ENCODE assay signal across 8 cellular contexts in the genomic region with DNA sequence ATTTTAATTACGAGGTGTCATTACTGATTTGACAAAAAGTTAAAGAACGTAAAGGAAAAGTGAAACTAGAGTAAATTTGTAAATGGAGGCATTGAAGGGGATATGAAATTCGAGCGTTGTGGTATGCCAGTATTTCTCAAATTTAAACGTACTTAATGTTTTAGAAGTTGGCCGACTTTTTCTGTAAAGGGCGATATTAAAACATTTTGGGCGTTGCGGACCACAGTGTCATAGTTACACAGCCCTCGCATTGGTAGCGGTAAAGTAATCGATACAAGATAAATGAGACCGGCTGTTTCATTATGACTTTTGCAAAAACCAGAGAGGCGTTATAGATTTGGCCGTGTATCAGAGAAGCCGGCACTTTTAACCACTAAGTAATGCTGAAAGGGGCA. TPM values are rescaled to one million over a fixed set of nuclear protein-coding genes. Genes with fewer than 3 reads are reported as not detected.
DNase-seq lines count a peak whose midpoint lies in the region; ATAC-seq and TF ChIP-seq lines count a peak whose summit lies in the region.

No MANE protein-coding gene starts in this region.

- H3K36me3 ChIP-seq in DND-41 (ENCODE audit: insufficient read depth, low read length), result no peaks in the 10 kb centered on the region; the same call in 1 of the 2 replicates
- H3K36me3 ChIP-seq in H7 (replicated peaks; ENCODE audit: control insufficient read depth, insufficient read depth, low read length), result no peaks in the 10 kb centered on the region
- H3K36me3 ChIP-seq in SU-DHL-6 (ENCODE audit: low read length), result no peaks in the 10 kb centered on the region
- no peaks in the 10 kb centered on the region for H3K36me3 ChIP-seq in gastrocnemius medialis

- DNase-seq in DND-41 (no peak), H7 (no peak), fibroblast of the aortic adventitia (ENCODE audit: low read depth) (no peak), gastrocnemius medialis (no peak), mucosa of gallbladder (ENCODE audit: low spot score) (no peak), hippocampal formation (lab: John Stamatoyannopoulos, UW) (no peak), activated gamma-delta T cell treated with Interleukin-2 at 50 U/mL for 16 hours (no peak)

- peak overlapping the region; percentile 71 for H3K4me2 ChIP-seq in DND-41 (ENCODE audit: insufficient read depth, low read length)
- H3K4me2 ChIP-seq in SU-DHL-6 (ENCODE audit: low read depth, low read length, poor library complexity, severe bottlenecking), result peak overlapping the region; percentile 76

- H3K27ac ChIP-seq in DND-41 (ENCODE audit: low read length) (peak overlapping the region; percentile 99), SU-DHL-6 (ENCODE audit: low read depth, low read length) (peak overlapping the region; percentile 96), gastrocnemius medialis (peak overlapping the region in 3 of 4 donors; percentile 4 to 34 (median 4))

- TF ChIP-seq CTCF in DND-41 (IDR thresholded peaks at IDR 0.05; ENCODE audit: borderline replicate concordance, extremely low read depth, low read length, poor library complexity, severe bottlenecking), result no peak
- TF ChIP-seq CTCF in SU-DHL-6 (IDR thresholded peaks at IDR 0.05; ENCODE audit: insufficient read depth, low read length, poor library complexity, severe bottlenecking), result no peak
- TF ChIP-seq CTCF in fibroblast of the aortic adventitia (IDR thresholded peaks at IDR 0.05; ENCODE audit: insufficient read depth, low read length), result no peak
- TF ChIP-seq CTCF in gastrocnemius medialis (IDR thresholded peaks at IDR 0.05 in 4 of 5, conservative IDR thresholded peaks at IDR 0.05 in 1 of 5), result no peak

- peaks cover 60% of the 10 kb centered on the region for H3F3A ChIP-seq in SU-DHL-6 (ENCODE audit: insufficient read depth)

- intact Hi-C loops in gastrocnemius medialis (cut with DNase I; ENCODE audit: low total_unique reads), result loop anchor here (2.0 kb wide), 1 partner anchor 20 kb away; a partner anchor contains a TSS

- H3K4me3 ChIP-seq in DND-41 (ENCODE audit: low read depth in 1 of 2, low read length in 2 of 2) (peak overlapping the region; percentile 38 to 65; a peak in 3 of 4 replicates), H7 (ENCODE audit: insufficient read depth, low read depth, low read length) (peak overlapping the region; percentile 60), SU-DHL-6 (ENCODE audit: insufficient read depth, low read length, poor library complexity, severe bottlenecking) (peak overlapping the region; percentile 42), fibroblast of the aortic adventitia (ENCODE audit: low read depth, low read length) (peak overlapping the region; percentile 75), gastrocnemius medialis (peak overlapping the region; percentile 46 to 54 (median 50))

- no peaks in the 10 kb centered on the region; the same call in 1 of the 2 replicates for H4K20me1 ChIP-seq in DND-41 (ENCODE audit: insufficient read depth, low read length)
- H4K20me1 ChIP-seq in SU-DHL-6 (ENCODE audit: low read depth, low read length), result no peaks in the 10 kb centered on the region

- in situ Hi-C loops in gastrocnemius medialis (cut with MboI; ENCODE audit: low sequenced_read_pairs in 4 of 4), result no loop called here

- no peaks in the 10 kb centered on the region for H3K9me2 ChIP-seq in SU-DHL-6 (replicated peaks; ENCODE audit: insufficient read depth, low read length)

- H3K4me1 ChIP-seq in DND-41 (ENCODE audit: insufficient read depth, low read length) (peaks cover 68% of the 10 kb centered on the region), gastrocnemius medialis (peaks cover 13 to 21% of the 10 kb centered on the region in 2 donors)

- TF ChIP-seq POLR2A in gastrocnemius medialis (IDR thresholded peaks at IDR 0.05), result no peak

- H3K9me3 ChIP-seq in DND-41 (ENCODE audit: insufficient read depth, low read length, severe bottlenecking), result no peaks in the 10 kb centered on the region
- no peaks in the 10 kb centered on the region for H3K9me3 ChIP-seq in SU-DHL-6 (ENCODE audit: insufficient read depth, low read length)
- H3K9me3 ChIP-seq in gastrocnemius medialis, result no peaks in the 10 kb centered on the region

- H2AFZ ChIP-seq in DND-41 (ENCODE audit: low read depth, low read length), result no peak overlapping the region
- H2AFZ ChIP-seq in SU-DHL-6 (ENCODE audit: low read depth, low read length, severe bottlenecking), result peak overlapping the region; percentile 54

- ATAC-seq in DND-41 (ENCODE audit: insufficient read depth, low read depth) (peak; percentile 4), gastrocnemius medialis (peak in 1 of 2 donors; percentile 5)

- H3K79me2 ChIP-seq in DND-41 (ENCODE audit: insufficient read depth, low read length) (peaks cover 10% of the 10 kb centered on the region), SU-DHL-6 (ENCODE audit: insufficient read depth, low read length) (no peaks in the 10 kb centered on the region)

- H3K27me3 ChIP-seq in DND-41 (ENCODE audit: insufficient read depth, low read length, poor library complexity) (no peaks in the 10 kb centered on the region), H7 (ENCODE audit: control insufficient read depth, insufficient read depth, low read length) (no peaks in the 10 kb centered on the region), SU-DHL-6 (ENCODE audit: low read length) (no peaks in the 10 kb centered on the region), gastrocnemius medialis (peaks cover 68 to 79% (median 71%) of the 10 kb centered on the region in 3 donors)

- H3K9ac ChIP-seq in DND-41 (ENCODE audit: low read depth, low read length) (peak overlapping the region; percentile 85), SU-DHL-6 (ENCODE audit: low read length) (peak overlapping the region; percentile 71)

RNA-seq across cellular contexts. Expression of a gene that starts 39.6 kb away (rescaled TPM):
- not detected in 2 replicates for total RNA-seq in H7 (2014; rRNA removed; shearing (Covaris generic))
- total RNA-seq in fibroblast of the aortic adventitia (ENCODE audit: low replicate concordance), result not detected in 2 replicates
- not detected for total RNA-seq in gastrocnemius medialis
- not detected for total RNA-seq in mucosa of gallbladder

Comparison
In these comparisons a context has a peak if more than half of its experiments do, and no peak if none do; other contexts are left out.
1. H3K27ac ChIP-seq: peak in every context shown above with its lines; median percentile 99 in DND-41; 96 in SU-DHL-6; 4 in gastrocnemius medialis.